ENCODE assay signal across 16 cellular contexts in the genomic region with DNA sequence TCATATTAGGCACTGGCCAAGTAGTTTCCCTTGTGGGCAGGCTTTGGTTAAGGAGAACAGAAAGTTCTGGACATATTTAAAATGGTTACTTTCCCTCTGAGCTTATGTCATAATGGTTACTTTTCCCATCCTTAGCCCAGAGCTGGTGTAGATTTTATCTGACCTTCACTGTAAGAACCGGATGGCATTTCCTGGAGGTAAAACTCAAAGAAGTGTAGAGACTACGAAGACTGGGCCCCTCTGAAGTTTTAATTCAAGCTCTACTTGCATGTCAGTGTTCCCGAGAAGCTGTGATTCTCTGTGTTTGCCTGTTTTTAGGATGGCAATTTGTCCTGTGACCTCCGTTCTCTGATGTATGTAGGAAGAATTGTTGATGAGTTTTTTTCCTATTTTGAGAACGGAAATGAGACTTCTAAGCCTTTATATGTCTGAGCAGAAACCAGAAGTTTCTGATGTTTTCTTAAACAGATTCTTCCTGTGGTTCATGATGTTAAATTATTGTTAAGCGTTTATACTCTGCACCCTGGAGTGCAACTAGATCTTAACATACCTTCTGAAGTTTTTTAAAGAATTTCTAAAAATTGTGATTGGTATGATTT.
A peak's percentile ranks its signal among the peaks of the same experiment; 100 is the strongest.
DNase-seq lines count a peak whose midpoint lies in the region; ATAC-seq and TF ChIP-seq lines count a peak whose summit lies in the region.
"Had no signal": no experiment of that assay in that cellular context is flagged by ENCODE, and none has a peak within 500 bp of the region (broad histone marks: within the 10 kb centered on the region; RNA-seq: fewer than 3 reads in every experiment).

No MANE protein-coding gene starts in this region.

- intact Hi-C loops in activated CD4-positive, alpha-beta T cell treated with anti-CD3 and anti-CD28 coated beads for 36 hours (cut with DNase I, micrococcal nuclease): no loop called here
- intact Hi-C loops in posterior cingulate gyrus (cut with DNase I): no loop called here

- peak overlapping the region; percentile 83 for H3K27ac Mint-ChIP-seq in activated CD4-positive, alpha-beta T cell treated with anti-CD3 and anti-CD28 coated beads for 36 hours
- peak overlapping the region; percentile 82 for H3K27ac Mint-ChIP-seq in activated naive CD8-positive, alpha-beta T cell treated with anti-CD3 and anti-CD28 coated beads for 36 hours
- peak overlapping the region; percentile 82 to 97 (median 92) for H3K27ac Mint-ChIP-seq in naive thymus-derived CD8-positive, alpha-beta T cell
- H3K27ac Mint-ChIP-seq: stimulated activated memory B cell treated with anti-CD40 and anti-IgM and Interleukin-4, amounts not matched to agents 10 μg/mL and 1 μg/mL and 100 μg/mL, for 72 hours had no signal

- TF ChIP-seq POLR2A in Peyer's patch (IDR thresholded peaks at IDR 0.05): no peak

- no peak for ATAC-seq in activated CD4-positive, alpha-beta T cell treated with anti-CD3 and anti-CD28 coated beads for 36 hours
- ATAC-seq in naive thymus-derived CD8-positive, alpha-beta T cell: peak; percentile 90
- ATAC-seq: stimulated activated memory B cell treated with anti-CD40 and anti-IgM and Interleukin-4, amounts not matched to agents 10 μg/mL and 1 μg/mL and 100 μg/mL, for 72 hours had no signal

- no peaks in the 10 kb centered on the region for H3K9me3 ChIP-seq in Peyer's patch
- H3K9me3 ChIP-seq: prostate gland, upper lobe of left lung had no signal

- no peaks in the 10 kb centered on the region for H3K27me3 Mint-ChIP-seq in activated CD4-positive, alpha-beta T cell treated with anti-CD3 and anti-CD28 coated beads for 36 hours
- no peaks in the 10 kb centered on the region for H3K27me3 Mint-ChIP-seq in activated naive CD8-positive, alpha-beta T cell treated with anti-CD3 and anti-CD28 coated beads for 36 hours
- no peaks in the 10 kb centered on the region for H3K27me3 Mint-ChIP-seq in naive thymus-derived CD8-positive, alpha-beta T cell
- H3K27me3 Mint-ChIP-seq: stimulated activated memory B cell treated with anti-CD40 and anti-IgM and Interleukin-4, amounts not matched to agents 10 μg/mL and 1 μg/mL and 100 μg/mL, for 72 hours had no signal

- peaks cover 27% of the 10 kb centered on the region for H3K4me1 Mint-ChIP-seq in activated CD4-positive, alpha-beta T cell treated with anti-CD3 and anti-CD28 coated beads for 36 hours
- H3K4me1 Mint-ChIP-seq in activated naive CD8-positive, alpha-beta T cell treated with anti-CD3 and anti-CD28 coated beads for 36 hours: peaks cover 20% of the 10 kb centered on the region
- peaks cover 17 to 36% (median 25%) of the 10 kb centered on the region in 4 donors for H3K4me1 Mint-ChIP-seq in naive thymus-derived CD8-positive, alpha-beta T cell
- H3K4me1 Mint-ChIP-seq: stimulated activated memory B cell treated with anti-CD40 and anti-IgM and Interleukin-4, amounts not matched to agents 10 μg/mL and 1 μg/mL and 100 μg/mL, for 72 hours had no signal

- DNase-seq in activated CD4-positive, alpha-beta T cell treated with anti-CD3 and anti-CD28 coated beads for 36 hours: no peak
- DNase-seq in activated CD4-positive, alpha-beta T cell treated with anti-CD3 and anti-CD28 coated beads for 1 hour: no peak
- DNase-seq in Jurkat, Clone E6-1 (ENCODE audit: low read depth, low spot score): peak; percentile 28
- DNase-seq in activated naive CD8-positive, alpha-beta T cell treated with anti-CD3 and anti-CD28 coated beads for 36 hours: no peak
- DNase-seq in naive thymus-derived CD8-positive, alpha-beta T cell: peak in 3 of 10 donors; percentile 25 to 46 (median 45)
- DNase-seq in Peyer's patch (no peak), posterior cingulate gyrus (no peak)
- DNase-seq in stimulated activated CD4-positive, alpha-beta T cell treated with anti-CD3 and anti-CD28 coated beads, Interleukin-4, amount 100 ng/mL, for 1 hour: no peak
- DNase-seq: C1 segment of cervical spinal cord, NCI-H1092, upper lobe of left lung had no signal

- H3K4me1 ChIP-seq in Peyer's patch: no peaks in the 10 kb centered on the region
- H3K4me1 ChIP-seq: prostate gland, upper lobe of left lung had no signal

- CTCF ChIA-PET in activated CD4-positive, alpha-beta T cell treated with anti-CD3 and anti-CD28 coated beads for 36 hours (lab: Charles Lee): interaction anchor here (0.6 kb wide), 1 partner anchor 1048 kb away, joined by 3 read pairs; no protein-coding TSS in a partner anchor

- no peaks in the 10 kb centered on the region for H3K9me3 Mint-ChIP-seq in activated CD4-positive, alpha-beta T cell treated with anti-CD3 and anti-CD28 coated beads for 36 hours (ENCODE audit: low read depth)
- H3K9me3 Mint-ChIP-seq in activated naive CD8-positive, alpha-beta T cell treated with anti-CD3 and anti-CD28 coated beads for 36 hours: peaks cover 2% of the 10 kb centered on the region
- peaks cover 0 to 10% (median 0%) of the 10 kb centered on the region in 9 donors for H3K9me3 Mint-ChIP-seq in naive thymus-derived CD8-positive, alpha-beta T cell

- no peak overlapping the region for H3K4me3 ChIP-seq in Jurkat, Clone E6-1 (ENCODE audit: low read length)
- no peak overlapping the region for H3K4me3 ChIP-seq in Peyer's patch
- H3K4me3 ChIP-seq: prostate gland, SK-N-MC, upper lobe of left lung had no signal

- no peaks in the 10 kb centered on the region for H3K36me3 ChIP-seq in Peyer's patch
- H3K36me3 ChIP-seq: prostate gland, upper lobe of left lung had no signal

- H3K27me3 ChIP-seq in Peyer's patch: no peaks in the 10 kb centered on the region
- H3K27me3 ChIP-seq: upper lobe of left lung had no signal

- H3K27ac ChIP-seq in Peyer's patch: no peak overlapping the region
- H3K27ac ChIP-seq: 22Rv1, HL-60, prostate gland, SK-N-MC had no signal

- TF ChIP-seq CTCF in Peyer's patch (IDR thresholded peaks at IDR 0.05): no peak

- peak overlapping the region; percentile 39 for H3K4me3 Mint-ChIP-seq in activated CD4-positive, alpha-beta T cell treated with anti-CD3 and anti-CD28 coated beads for 36 hours
- peak overlapping the region; percentile 63 for H3K4me3 Mint-ChIP-seq in activated naive CD8-positive, alpha-beta T cell treated with anti-CD3 and anti-CD28 coated beads for 36 hours
- H3K4me3 Mint-ChIP-seq in naive thymus-derived CD8-positive, alpha-beta T cell: peak overlapping the region; percentile 53 to 90 (median 82)
- H3K4me3 Mint-ChIP-seq: stimulated activated memory B cell treated with anti-CD40 and anti-IgM and Interleukin-4, amounts not matched to agents 10 μg/mL and 1 μg/mL and 100 μg/mL, for 72 hours had no signal

- H3K36me3 Mint-ChIP-seq in activated CD4-positive, alpha-beta T cell treated with anti-CD3 and anti-CD28 coated beads for 36 hours (ENCODE audit: low read depth): peaks cover 4% of the 10 kb centered on the region
- H3K36me3 Mint-ChIP-seq in activated naive CD8-positive, alpha-beta T cell treated with anti-CD3 and anti-CD28 coated beads for 36 hours: peaks cover 7% of the 10 kb centered on the region
- peaks cover 0 to 5% (median 0%) of the 10 kb centered on the region in 3 donors for H3K36me3 Mint-ChIP-seq in naive thymus-derived CD8-positive, alpha-beta T cell
- H3K36me3 Mint-ChIP-seq: stimulated activated memory B cell treated with anti-CD40 and anti-IgM and Interleukin-4, amounts not matched to agents 10 μg/mL and 1 μg/mL and 100 μg/mL, for 72 hours had no signal

- POLR2A ChIA-PET in activated CD4-positive, alpha-beta T cell treated with anti-CD3 and anti-CD28 coated beads for 36 hours (lab: Charles Lee): no interaction called here
- POLR2A ChIA-PET in naive thymus-derived CD8-positive, alpha-beta T cell (lab: Charles Lee): interaction anchor here (0.6 to 2.2 kb wide), 4 partner anchors 14 to 424 kb away, joined by 3 to 14 read pairs (median 4); a partner anchor contains a TSS
